8 cellular contexts compared by ENCODE assay signal in genomic region chr22:29766632-29767288, GRCh38. TPM values are rescaled to one million over a fixed set of nuclear protein-coding genes. Genes with fewer than 3 reads are reported as not detected.
DNase-seq lines count a peak whose midpoint lies in the region; ATAC-seq and TF ChIP-seq lines count a peak whose summit lies in the region.

A gene with protein sequence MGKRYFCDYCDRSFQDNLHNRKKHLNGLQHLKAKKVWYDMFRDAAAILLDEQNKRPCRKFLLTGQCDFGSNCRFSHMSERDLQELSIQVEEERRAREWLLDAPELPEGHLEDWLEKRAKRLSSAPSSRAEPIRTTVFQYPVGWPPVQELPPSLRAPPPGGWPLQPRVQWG (minus strand): TSS chr22:29767007. CDS start chr22:29748544, 18,463 bp downstream.

- no peaks in the 10 kb centered on the region for H3K27me3 ChIP-seq in PC-9 (ENCODE audit: insufficient read depth, low read depth)

- H3F3A ChIP-seq in PC-9 (ENCODE audit: insufficient read depth, low read depth): peaks cover 29% of the 10 kb centered on the region; the same call in 1 of the 2 replicates

- TF ChIP-seq CTCF in PC-9 (conservative IDR thresholded peaks at IDR 0.05): no peak
- no peak for TF ChIP-seq CTCF in mucosa of descending colon (IDR thresholded peaks at IDR 0.05)

- peak within 1 kb of the TSS; percentile 94 for H2AFZ ChIP-seq in PC-9

- H3K4me2 ChIP-seq in PC-9: peak within 1 kb of the TSS; percentile 95

- DNase-seq in DMS 273 treated with DMSO at 0.1 percent for 48 hours (lab: John Stamatoyannopoulos, UW) (peak; percentile 83), PC-9 (peak; percentile 91 to 94), epithelial cell of prostate (ENCODE audit: low read depth, low spot score) (peak; percentile 92), mucosa of descending colon (peak; percentile 95 to 97 (median 96))
- DNase-seq in Jurkat, Clone E6-1 (ENCODE audit: low read depth, low spot score): peak; percentile 96
- peak; percentile 86 for DNase-seq in activated T-cell treated with anti-CD3 and anti-CD28 coated beads, Interleukin-2, amount 50 U/mL, for 1 hour
- DNase-seq in stimulated activated CD8-positive, alpha-beta memory T cell treated with anti-CD3 and anti-CD28 coated beads, Interleukin-4, amount 100 ng/mL, for 24 hours (ENCODE audit: low read depth): peak; percentile 84

- ATAC-seq in GM21576 (IDR thresholded peaks at IDR 0.05; ENCODE audit: unreplicated experiment) (peak; percentile 86), mucosa of descending colon (peak; percentile 98)

- H3K27ac ChIP-seq in PC-9 (peak within 1 kb of the TSS; percentile 76), epithelial cell of prostate (peak within 1 kb of the TSS; percentile 77)

- peaks cover 56% of the 10 kb centered on the region for H3K79me2 ChIP-seq in PC-9 (ENCODE audit: low read depth)

- intact Hi-C loops in PC-9 (cut with micrococcal nuclease; ENCODE audit: unreplicated experiment): loop anchor here (2.0 to 10.0 kb wide), 3 partner anchors 32 to 142 kb away; no protein-coding TSS in a partner anchor
- intact Hi-C loops in mucosa of descending colon (cut with DNase I, micrococcal nuclease): no loop called here

- CTCF ChIA-PET in PC-9 (lab: Charles Lee): interaction anchor here (1.3 kb wide), 1 partner anchor 15 kb away, joined by 3 read pairs; no protein-coding TSS in a partner anchor

- no peaks in the 10 kb centered on the region for H3K9me2 ChIP-seq in PC-9 (ENCODE audit: insufficient read depth)

- peak within 1 kb of the TSS; percentile 100 for H3K4me3 ChIP-seq in Jurkat, Clone E6-1 (ENCODE audit: low read length)
- H3K4me3 ChIP-seq in PC-9: peak within 1 kb of the TSS; percentile 93
- H3K4me3 ChIP-seq in mucosa of descending colon: peak within 1 kb of the TSS; percentile 62

- H3K36me3 ChIP-seq in PC-9 (ENCODE audit: low read depth) (peaks cover 20% of the 10 kb centered on the region; the same call in 1 of the 2 replicates), mucosa of descending colon (ENCODE audit: low read depth) (no peaks in the 10 kb centered on the region)

- H3K4me1 ChIP-seq in PC-9 (replicated peaks; ENCODE audit: insufficient read depth) (peaks cover 30% of the 10 kb centered on the region), mucosa of descending colon (ENCODE audit: low read depth) (peaks cover 20% of the 10 kb centered on the region)

- POLR2A ChIA-PET in PC-9 (lab: Charles Lee; ENCODE audit: unreplicated experiment): interaction anchor here (0.5 to 0.7 kb wide), 2 partner anchors 66 to 521 kb away, joined by 3 to 5 read pairs; no protein-coding TSS in a partner anchor

- H3K9me3 ChIP-seq in PC-9 (ENCODE audit: insufficient read depth, low read depth): no peaks in the 10 kb centered on the region
- H3K9me3 ChIP-seq in mucosa of descending colon: no peaks in the 10 kb centered on the region

- no TSS peak for BruUV-seq in PC-9 (replicated peaks; lab: Mats Ljungman, UMichigan)

- no peaks in the 10 kb centered on the region for H4K20me1 ChIP-seq in PC-9 (ENCODE audit: insufficient read depth)

RNA-seq across cellular contexts. Expression of the gene that starts here (rescaled TPM):
- polyA plus RNA-seq in Jurkat, Clone E6-1 (2012; ENCODE audit: insufficient read depth, insufficient read length): 45.1 TPM
- 14.2 and 15.5 TPM in 2 replicates for total RNA-seq in PC-9 (2021)
- 10 to 100 TPM; 12.3 to 19.5 (median 16.1) TPM for total RNA-seq in mucosa of descending colon

Comparison
In these comparisons a context has a peak if more than half of its experiments do, and no peak if none do; other contexts are left out.
1. Peak in every context shown above with its lines: DNase-seq, ATAC-seq, H3K4me3 ChIP-seq and H3K27ac ChIP-seq.